4 cellular contexts compared by ENCODE assay signal in genomic region chr17:20558096-20558495, GRCh38. TPM values are rescaled to one million over a fixed set of nuclear protein-coding genes. Genes with fewer than 3 reads are reported as not detected.
"Had no signal": no experiment of that assay in that cellular context is flagged by ENCODE, and none has a peak within 500 bp of the region (broad histone marks: within the 10 kb centered on the region; RNA-seq: fewer than 3 reads in every experiment).

No MANE protein-coding gene starts in this region.

RNA-seq across cellular contexts. Expression of gene CDRT15L2, which starts 21.4 kb away (rescaled TPM):
- total RNA-seq: LHCN-M2, M059J, MCF 10A, NCI-H460 had no signal
